ENCODE assay signal across 18 cellular contexts in the genomic region with DNA sequence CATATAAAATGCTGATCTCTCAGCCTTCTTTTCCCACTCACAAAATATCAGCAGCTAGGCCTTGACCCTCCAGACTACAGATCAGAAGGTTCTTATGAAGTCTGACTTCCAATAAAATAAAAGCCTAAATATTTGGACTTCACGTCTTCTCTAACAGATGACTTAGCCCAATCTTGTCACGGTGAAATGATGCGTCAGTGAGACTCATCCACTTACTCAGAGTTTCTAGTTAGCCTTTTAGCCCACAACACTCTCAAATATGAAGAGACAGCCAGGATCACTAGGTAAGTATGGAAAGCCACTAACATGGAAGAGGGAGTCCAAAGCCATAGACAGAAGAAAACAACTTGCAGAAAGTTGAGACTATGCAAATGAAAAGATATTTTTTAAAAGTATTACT.
"Had no signal": no experiment of that assay in that cellular context is flagged by ENCODE, and none has a peak within 500 bp of the region (broad histone marks: within the 10 kb centered on the region; RNA-seq: fewer than 3 reads in every experiment).

No MANE protein-coding gene starts in this region.

- H3K4me2 ChIP-seq: hepatocyte had no signal

- H3K4me1 ChIP-seq: left ventricle myocardium inferior, upper lobe of left lung had no signal

- H3K36me3 ChIP-seq: left ventricle myocardium inferior, upper lobe of left lung had no signal

- H3K27me3 ChIP-seq: hepatocyte, upper lobe of left lung had no signal

- H3K9me3 ChIP-seq: left ventricle myocardium inferior, upper lobe of left lung had no signal

- H3K27ac ChIP-seq: hepatocyte, left ventricle myocardium inferior, upper lobe of left lung had no signal

- ATAC-seq: natural killer cell had no signal

- H3K4me3 ChIP-seq: hepatocyte, left ventricle myocardium inferior, upper lobe of left lung had no signal

- H3K79me2 ChIP-seq: hepatocyte had no signal

- DNase-seq: activated CD4-positive, alpha-beta T cell treated with anti-CD3 and anti-CD28 coated beads for 4 hours; activated CD4-positive, alpha-beta T cell treated with anti-CD3 and anti-CD28 coated beads, Interleukin-2, amount 50 U/mL, for 48 hours; activated CD4-positive, CD25-positive, alpha-beta regulatory T cell; activated naive CD4-positive, alpha-beta T cell treated with Interleukin-2 at 50 U/mL for 16 hours; activated naive CD8-positive, alpha-beta T cell treated with anti-CD3 and anti-CD28 coated beads for 36 hours; activated T-cell treated with anti-CD3 and anti-CD28 coated beads, Interleukin-2, amount 50 U/mL, for 48 hours; cortex of kidney; endodermal cell; foreskin fibroblast; kidney glomerular epithelial cell; left ventricle myocardium inferior; midbrain; natural killer cell; stimulated activated CD4-positive, alpha-beta T cell treated with anti-CD3 and anti-CD28 coated beads, Interleukin-4, amount 100 ng/mL, for 1 hour; stimulated activated naive CD4-positive, alpha-beta T cell treated with Interleukin-2 at 50 U/mL for 16 hours; T1000; upper lobe of left lung had no signal
